8 cellular contexts compared by ENCODE assay signal in the genomic region with DNA sequence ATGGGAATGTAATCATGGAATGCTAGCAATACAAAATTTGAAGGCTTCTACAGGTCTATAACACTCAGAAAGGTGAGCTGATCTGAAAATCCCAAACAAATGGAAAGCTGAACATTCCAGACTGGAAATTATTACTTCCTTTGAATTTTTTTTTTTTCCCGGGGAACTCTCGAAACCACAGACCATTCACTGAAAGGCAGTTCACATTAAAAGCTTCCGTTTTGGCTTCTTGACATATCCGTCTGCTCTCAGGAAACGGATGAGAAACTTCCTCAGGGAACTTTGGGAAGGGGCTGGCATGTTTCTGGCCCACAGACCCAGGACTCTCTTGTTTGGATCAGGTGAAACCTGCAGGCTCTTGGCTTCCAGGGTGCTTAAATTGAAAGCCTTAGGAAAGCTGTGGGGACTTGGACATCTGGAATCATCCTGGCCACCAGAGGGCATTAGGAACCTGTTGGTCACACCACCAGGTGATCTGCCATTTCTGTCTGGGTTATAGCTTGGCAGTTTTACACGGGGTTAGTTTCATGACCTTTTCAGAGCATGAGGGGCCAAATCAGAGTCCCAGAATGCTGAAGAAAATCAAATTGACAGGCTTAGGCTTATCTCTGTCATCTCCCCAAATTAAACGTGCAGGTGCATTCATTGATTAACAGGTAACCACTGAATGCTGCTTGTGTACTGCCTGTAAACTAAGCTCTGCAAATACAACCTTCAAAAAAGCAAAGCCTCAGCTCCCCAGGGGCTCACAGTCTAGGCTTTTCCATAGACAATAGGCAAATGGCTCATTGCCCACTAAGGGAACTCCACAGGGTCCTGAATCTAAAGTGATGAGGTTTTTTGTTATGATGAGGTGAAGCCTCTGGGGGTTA. TPM values are rescaled to one million over a fixed set of nuclear protein-coding genes. Genes with fewer than 3 reads are reported as not detected.
DNase-seq lines count a peak whose midpoint lies in the region; ATAC-seq, FAIRE-seq and TF ChIP-seq lines count a peak whose summit lies in the region.

No MANE protein-coding gene starts in this region.

- H3K27ac ChIP-seq in GM12878 (ENCODE audit: control insufficient read depth, insufficient read depth): peak overlapping the region; percentile 75

- WGBS in GM12878 (ENCODE audit: insufficient coverage, insufficient replicate concordance, low lambda C conversion rate, missing lambda C conversion rate): 9% methylated on average over 7 of the region's 7 CpGs

- no peaks in the 10 kb centered on the region for H3K9me3 ChIP-seq in GM12878 (replicated peaks; ENCODE audit: control insufficient read depth, insufficient read depth, low read length)

- no peak for FAIRE-seq in GM12878 (lab: Jason Lieb, UNC)

- H3K9ac ChIP-seq in GM12878 (ENCODE audit: control insufficient read depth, insufficient read depth, low read length): peak overlapping the region; percentile 59

- intact Hi-C loops in CD14-positive monocyte (cut with micrococcal nuclease): loop anchor here in 1 of 2 donors (2.0 to 10.0 kb wide), 2 partner anchors 71 to 157 kb away; no protein-coding TSS in a partner anchor
- intact Hi-C loops in GM12878 (cut with micrococcal nuclease; ENCODE audit: unreplicated experiment): loop anchor here (1.0 to 10.0 kb wide), 6 partner anchors 23 to 343 kb away; partner anchors contain the start of genes GRAMD1B and HSPA8

- H3K27me3 ChIP-seq in GM12878 (replicated peaks in 1 of 2; ENCODE audit: control insufficient read depth in 2 of 2, insufficient read depth in 2 of 2, low read length in 1 of 2): no peaks in the 10 kb centered on the region

- TF ChIP-seq POLR2A in NB4 (IDR thresholded peaks at IDR 0.05; ENCODE audit: extremely low read depth, insufficient read length): no peak
- no peak for TF ChIP-seq POLR2A in GM12878 (IDR thresholded peaks at IDR 0.05; ENCODE audit: low read depth, low read length)

- no peak overlapping the region for H3K4me3 Mint-ChIP-seq in CD14-positive monocyte
- H3K4me3 Mint-ChIP-seq in T-helper 2 cell treated with Interferon-gamma antibody and Interleukin-4, amounts not matched to agents 5 μg/mL and 100 μg/mL, for 36 hours: peak overlapping the region; percentile 78

- SMC1A ChIA-PET in GM12878 (lab: Charles Lee; ENCODE audit: uncharacterized antibody, unreplicated experiment): interaction anchor here (0.6 to 8.1 kb wide), 48 partner anchors 10 to 540 kb away, joined by 3 to 244 read pairs (median 5); partner anchors contain the start of gene GRAMD1B

- POLR2A ChIA-PET in GM12878 (lab: Charles Lee): interaction anchor here (0.6 to 3.8 kb wide), 18 partner anchors 11 to 345 kb away, joined by 3 to 24 read pairs (median 4); partner anchors contain the start of gene HSPA8

- RAD21 ChIA-PET in GM12878 (lab: Charles Lee; ENCODE audit: unreplicated experiment): interaction anchor here (0.6 to 6.7 kb wide), 42 partner anchors 10 to 300 kb away, joined by 3 to 212 read pairs (median 6); no protein-coding TSS in a partner anchor

- DNase-seq in CD14-positive monocyte (ENCODE audit: low spot score): peak; percentile 68
- peak; percentile 76 for DNase-seq in NB4 (ENCODE audit: low read depth)
- DNase-seq in T-helper 2 cell treated with Interferon-gamma antibody and Interleukin-4, amounts not matched to agents 5 μg/mL and 100 μg/mL, for 36 hours (ENCODE audit: low spot score): peak; percentile 44
- no peak for DNase-seq in GM12878 (ENCODE audit: low read depth, low spot score)
- DNase-seq in iris pigment epithelial cell (ENCODE audit: low read depth): peak; percentile 70
- peak; percentile 50 for DNase-seq in stimulated activated CD4-positive, alpha-beta T cell treated with anti-CD3 and anti-CD28 coated beads, Interleukin-2, amount 100 ng/mL, for 4 hours (ENCODE audit: low read depth)

- TF ChIP-seq CTCF in CD14-positive monocyte (IDR thresholded peaks at IDR 0.05) (peak; percentile 82), NB4 (IDR thresholded peaks at IDR 0.05; ENCODE audit: low read depth, low read length) (peak; percentile 81), GM12878 (IDR thresholded peaks at IDR 0.05 in 2 of 3, conservative IDR thresholded peaks at IDR 0.05 in 1 of 3; ENCODE audit: control insufficient read depth in 2 of 3, extremely low read depth in 1 of 3, insufficient read depth in 1 of 3, low read depth in 3 of 3, low read length in 3 of 3) (peak; percentile 79 to 81 (median 80))

- no TSS peak for BruUV-seq in GM12878 (replicated peaks; lab: Mats Ljungman, UMichigan)

- H3K9me3 Mint-ChIP-seq in CD14-positive monocyte: no peaks in the 10 kb centered on the region
- no peaks in the 10 kb centered on the region for H3K9me3 Mint-ChIP-seq in T-helper 2 cell treated with Interferon-gamma antibody and Interleukin-4, amounts not matched to agents 5 μg/mL and 100 μg/mL, for 36 hours

- H4K20me1 ChIP-seq in GM12878 (ENCODE audit: control insufficient read depth, insufficient read depth): no peaks in the 10 kb centered on the region

- H3K4me3 ChIP-seq in NB4 (ENCODE audit: low read depth, low read length) (no peak overlapping the region), GM12878 (peak overlapping the region; percentile 58)

- peak overlapping the region; percentile 22 for H2AFZ ChIP-seq in GM12878 (ENCODE audit: control insufficient read depth, low read depth, low read length)

- TF ChIP-seq EP300 in GM12878 (IDR thresholded peaks at IDR 0.05; ENCODE audit: borderline replicate concordance in 1 of 2, control insufficient read depth in 1 of 2, low read depth in 2 of 2, low read length in 2 of 2): 0 out of 4 replicates have a peak, but pooled peaks of 1 of the 2 experiments have one; percentile 8

- H3K36me3 ChIP-seq in GM12878 (ENCODE audit: control insufficient read depth in 2 of 2, insufficient read depth in 2 of 2, low read length in 1 of 2): no peaks in the 10 kb centered on the region

- ATAC-seq in GM21390 (IDR thresholded peaks at IDR 0.05; ENCODE audit: unreplicated experiment) (peak; percentile 48), GM12878 (peak; percentile 81), HG03469 (IDR thresholded peaks at IDR 0.05; ENCODE audit: unreplicated experiment) (no peak)

- peaks cover 18% of the 10 kb centered on the region for H3K4me1 Mint-ChIP-seq in CD14-positive monocyte
- H3K4me1 Mint-ChIP-seq in T-helper 2 cell treated with Interferon-gamma antibody and Interleukin-4, amounts not matched to agents 5 μg/mL and 100 μg/mL, for 36 hours (ENCODE audit: low read depth): peaks cover 38% of the 10 kb centered on the region

- no peaks in the 10 kb centered on the region for H3K36me3 Mint-ChIP-seq in CD14-positive monocyte
- H3K36me3 Mint-ChIP-seq in T-helper 2 cell treated with Interferon-gamma antibody and Interleukin-4, amounts not matched to agents 5 μg/mL and 100 μg/mL, for 36 hours (ENCODE audit: low read depth): no peaks in the 10 kb centered on the region

- CTCF ChIA-PET in GM12878 (lab: Yijun Ruan, JAX): interaction anchor here (0.6 to 13.8 kb wide), 64 partner anchors 10 to 558 kb away, joined by 3 to 349 read pairs (median 6); partner anchors contain the start of gene GRAMD1B

- no peak overlapping the region for H3K27ac Mint-ChIP-seq in CD14-positive monocyte
- H3K27ac Mint-ChIP-seq in T-helper 2 cell treated with Interferon-gamma antibody and Interleukin-4, amounts not matched to agents 5 μg/mL and 100 μg/mL, for 36 hours: peak overlapping the region; percentile 31

- H3K4me2 ChIP-seq in GM12878 (ENCODE audit: control insufficient read depth, insufficient read depth): peak overlapping the region; percentile 68

- TF ChIP-seq RAD21 in GM12878 (IDR thresholded peaks at IDR 0.05; ENCODE audit: insufficient read depth, low read depth, low read length): peak; percentile 83

- peaks cover 57% of the 10 kb centered on the region for H3K4me1 ChIP-seq in GM12878 (ENCODE audit: control insufficient read depth, insufficient read depth, low read length)

- in situ Hi-C loops in GM12878 (cut with MboI): loop anchor here (5.0 kb wide), 2 partner anchors 70 to 105 kb away; no protein-coding TSS in a partner anchor

- peaks cover 7% of the 10 kb centered on the region for H3K79me2 ChIP-seq in GM12878 (ENCODE audit: control insufficient read depth, insufficient read depth, low read length)

- H3K27me3 Mint-ChIP-seq in CD14-positive monocyte (ENCODE audit: low read depth in 3 of 3): no peaks in the 10 kb centered on the region
- H3K27me3 Mint-ChIP-seq in T-helper 2 cell treated with Interferon-gamma antibody and Interleukin-4, amounts not matched to agents 5 μg/mL and 100 μg/mL, for 36 hours (ENCODE audit: low read depth): no peaks in the 10 kb centered on the region

TF ChIP-seq in GM12878, 131 proteins besides CTCF, POLR2A, EP300 and RAD21 (continues in another document):
- TF ChIP-seq TCF7 (IDR thresholded peaks at IDR 0.05; ENCODE audit: borderline replicate concordance) (peak; percentile 33; the same call in 1 of the 2 replicates), KAT2A (conservative IDR thresholded peaks at IDR 0.05; ENCODE audit: control insufficient read depth, low read depth, low read length) (no peak)

RNA-seq across cellular contexts. Expression of gene GRAMD1B, which starts 22.7 kb away (rescaled TPM):
- polyA plus RNA-seq in CD14-positive monocyte: 1 to 10 TPM; 3.2 to 3.3 TPM
- 194 and 207 TPM in 2 replicates for total RNA-seq in GM12878 (2013; cell fraction: nucleolus; rRNA removed)
- total RNA-seq in GM12878 (2014; rRNA removed): 26.4 and 29.9 TPM in 2 replicates
- total RNA-seq in GM12878 (2014; rRNA removed; fragmentation: Illumina TruSeq; extraction: Trizol): 24.4 and 27.5 TPM in 2 replicates
- 49.1 and 52.1 TPM in 2 replicates for total RNA-seq in GM12878 (2021)
- polyA plus RNA-seq in GM12878 (2011; ENCODE audit: low read depth): 6.3 TPM
- polyA plus RNA-seq in GM12878 (2011; rRNA removed): 25.3 and 32.3 TPM in 2 replicates
- 30.8 and 36.7 TPM in 2 replicates for polyA plus RNA-seq in GM12878 (2011; cell fraction: cytosol; rRNA removed)
- 84.2 and 87.2 TPM in 2 replicates for polyA plus RNA-seq in GM12878 (2011; cell fraction: nucleus; rRNA removed)
- polyA plus RNA-seq in GM12878 (2012): 11.4 and 11.5 TPM in 2 replicates
- 25.7 and 28.2 TPM in 2 replicates for polyA plus RNA-seq in GM12878 (2014; fragmentation: Illumina TruSeq; extraction: Trizol)
- 1 to 10 TPM; 1.9 to 3.5 TPM for polyA plus RNA-seq in GM12878 (2014; fragmentation: Nextera tagmentation; extraction: Ambion mirVana)
- 35.7 and 37.5 TPM in 2 replicates for polyA plus RNA-seq in GM12878 (2014; rRNA removed)
- polyA plus RNA-seq in GM12878 (2016; fragmentation: Nextera tagmentation; extraction: Ambion mirVana): 10 to 100 TPM; 12.6 to 13.3 TPM
- polyA minus RNA-seq in GM12878 (2011; rRNA and poly(A)+ RNA removed): 46.2 and 52.8 TPM in 2 replicates
- 19.5 and 22.4 TPM in 2 replicates for polyA minus RNA-seq in GM12878 (2011; cell fraction: cytosol; rRNA and poly(A)+ RNA removed)
- polyA minus RNA-seq in GM12878 (2011; cell fraction: nucleus; rRNA and poly(A)+ RNA removed): 33.9 and 57.1 TPM in 2 replicates
